8 cellular contexts compared by ENCODE assay signal in the genomic region with DNA sequence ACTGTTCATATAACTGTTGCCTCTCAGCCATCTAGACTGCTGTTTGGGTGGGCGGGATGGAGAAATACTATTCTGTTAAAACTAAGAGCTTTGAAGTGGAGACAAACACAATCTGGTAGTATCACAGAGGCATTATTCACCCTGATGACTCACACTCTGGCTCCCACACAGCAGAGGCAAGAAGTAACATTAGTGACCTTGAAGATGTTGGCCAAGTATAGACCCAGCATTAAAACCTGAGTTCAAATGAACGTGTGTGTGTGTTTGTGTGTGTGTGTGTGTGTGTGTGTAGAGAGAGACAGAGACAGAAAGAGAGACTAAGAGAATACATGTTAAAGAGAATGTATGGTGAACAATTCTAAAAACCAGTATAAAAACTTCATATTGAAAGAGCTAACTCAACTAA. TPM values are rescaled to one million over a fixed set of nuclear protein-coding genes. Genes with fewer than 3 reads are reported as not detected.
DNase-seq lines count a peak whose midpoint lies in the region; ATAC-seq and TF ChIP-seq lines count a peak whose summit lies in the region.

No MANE protein-coding gene starts in this region.

- peak overlapping the region; percentile 78 for H3K4me3 Mint-ChIP-seq in activated naive CD4-positive, alpha-beta T cell treated with anti-CD3 and anti-CD28 coated beads, Interleukin-2, amount 10 ng/mL, durations not matched to agents 7 days and 5 days
- H3K4me3 Mint-ChIP-seq in memory B cell = peak overlapping the region; percentile 12
- no peak overlapping the region for H3K4me3 Mint-ChIP-seq in WTC11

- no peaks in the 10 kb centered on the region for H3K36me3 ChIP-seq in uterus

- no peak for TF ChIP-seq CTCF in uterus (IDR thresholded peaks at IDR 0.05)
- no peak for TF ChIP-seq CTCF in WTC11 (IDR thresholded peaks at IDR 0.05)

- no peak overlapping the region for H3K4me3 ChIP-seq in uterus

- intact Hi-C loops in uterus (cut with DNase I; ENCODE audit: low total_unique reads) = no loop called here

- POLR2A ChIA-PET in WTC11 (lab: Charles Lee) = no interaction called here

- peaks cover 0 to 7% of the 10 kb centered on the region in 2 donors for H3K4me1 ChIP-seq in uterus

- no peaks in the 10 kb centered on the region for H3K9me3 ChIP-seq in uterus

- H3K36me3 Mint-ChIP-seq in activated naive CD4-positive, alpha-beta T cell treated with anti-CD3 and anti-CD28 coated beads, Interleukin-2, amount 10 ng/mL, durations not matched to agents 7 days and 5 days = peaks cover 11% of the 10 kb centered on the region
- H3K36me3 Mint-ChIP-seq in memory B cell = peaks cover 2% of the 10 kb centered on the region
- no peaks in the 10 kb centered on the region for H3K36me3 Mint-ChIP-seq in WTC11

- CTCF ChIA-PET in activated naive CD4-positive, alpha-beta T cell treated with anti-CD3 and anti-CD28 coated beads, Interleukin-2, amount 10 ng/mL, durations not matched to agents 7 days and 5 days (lab: Charles Lee) = interaction anchor here (1.1 to 3.7 kb wide), 4 partner anchors 22 to 596 kb away, joined by 4 to 22 read pairs (median 4); partner anchors contain the start of gene ACVR1
- CTCF ChIA-PET in WTC11 (lab: Charles Lee) = interaction anchor here (0.6 to 0.7 kb wide), 2 partner anchors 22 to 43 kb away, joined by 3 read pairs; no protein-coding TSS in a partner anchor

- no peaks in the 10 kb centered on the region for H3K9me3 Mint-ChIP-seq in activated naive CD4-positive, alpha-beta T cell treated with anti-CD3 and anti-CD28 coated beads, Interleukin-2, amount 10 ng/mL, durations not matched to agents 7 days and 5 days
- H3K9me3 Mint-ChIP-seq in memory B cell (peaks cover 2% of the 10 kb centered on the region), WTC11 (no peaks in the 10 kb centered on the region)

- DNase-seq in RKO (ENCODE audit: low spot score) = peak; percentile 72
- DNase-seq in activated naive CD4-positive, alpha-beta T cell treated with anti-CD3 and anti-CD28 coated beads, Interleukin-2, amount 10 ng/mL, durations not matched to agents 7 days and 5 days = peak; percentile 65
- no peak for DNase-seq in memory B cell (ENCODE audit: low spot score in 2 of 2)
- DNase-seq in uterus = peak; percentile 52 to 83
- no peak for DNase-seq in epidermal melanocyte (ENCODE audit: insufficient read length, low spot score)
- no peak for DNase-seq in WTC11 (ENCODE audit: low spot score)

- H3K4me1 Mint-ChIP-seq in activated naive CD4-positive, alpha-beta T cell treated with anti-CD3 and anti-CD28 coated beads, Interleukin-2, amount 10 ng/mL, durations not matched to agents 7 days and 5 days = peaks cover 86% of the 10 kb centered on the region
- H3K4me1 Mint-ChIP-seq in memory B cell = peaks cover 32% of the 10 kb centered on the region
- H3K4me1 Mint-ChIP-seq in WTC11 = peaks cover 40% of the 10 kb centered on the region

- ATAC-seq in GM18867 (IDR thresholded peaks at IDR 0.05; ENCODE audit: unreplicated experiment) (peak; percentile 34), memory B cell (ENCODE audit: low read depth) (no peak), GM19455 (IDR thresholded peaks at IDR 0.05; ENCODE audit: unreplicated experiment) (no peak), WTC11 (no peak)

- H3K27ac Mint-ChIP-seq in activated naive CD4-positive, alpha-beta T cell treated with anti-CD3 and anti-CD28 coated beads, Interleukin-2, amount 10 ng/mL, durations not matched to agents 7 days and 5 days = peak overlapping the region; percentile 100
- H3K27ac Mint-ChIP-seq in memory B cell (peak overlapping the region; percentile 94), WTC11 (no peak overlapping the region)

- no peaks in the 10 kb centered on the region for H3K27me3 Mint-ChIP-seq in activated naive CD4-positive, alpha-beta T cell treated with anti-CD3 and anti-CD28 coated beads, Interleukin-2, amount 10 ng/mL, durations not matched to agents 7 days and 5 days
- H3K27me3 Mint-ChIP-seq in memory B cell (no peaks in the 10 kb centered on the region), WTC11 (ENCODE audit: low read depth) (peaks cover 13% of the 10 kb centered on the region)

- TF ChIP-seq POLR2A in uterus (IDR thresholded peaks at IDR 0.05) = no peak

- H3K27ac ChIP-seq in uterus = peak overlapping the region; percentile 52 to 55

- no peaks in the 10 kb centered on the region for H3K27me3 ChIP-seq in uterus

TF ChIP-seq in WTC11, 78 proteins besides CTCF, POLR2A, EP300 and RAD21 (continues in another document):
- TF ChIP-seq ZBTB43 (CRISPR knock-in tag; IDR thresholded peaks at IDR 0.05) = no peak
- TF ChIP-seq, protein P1, sequence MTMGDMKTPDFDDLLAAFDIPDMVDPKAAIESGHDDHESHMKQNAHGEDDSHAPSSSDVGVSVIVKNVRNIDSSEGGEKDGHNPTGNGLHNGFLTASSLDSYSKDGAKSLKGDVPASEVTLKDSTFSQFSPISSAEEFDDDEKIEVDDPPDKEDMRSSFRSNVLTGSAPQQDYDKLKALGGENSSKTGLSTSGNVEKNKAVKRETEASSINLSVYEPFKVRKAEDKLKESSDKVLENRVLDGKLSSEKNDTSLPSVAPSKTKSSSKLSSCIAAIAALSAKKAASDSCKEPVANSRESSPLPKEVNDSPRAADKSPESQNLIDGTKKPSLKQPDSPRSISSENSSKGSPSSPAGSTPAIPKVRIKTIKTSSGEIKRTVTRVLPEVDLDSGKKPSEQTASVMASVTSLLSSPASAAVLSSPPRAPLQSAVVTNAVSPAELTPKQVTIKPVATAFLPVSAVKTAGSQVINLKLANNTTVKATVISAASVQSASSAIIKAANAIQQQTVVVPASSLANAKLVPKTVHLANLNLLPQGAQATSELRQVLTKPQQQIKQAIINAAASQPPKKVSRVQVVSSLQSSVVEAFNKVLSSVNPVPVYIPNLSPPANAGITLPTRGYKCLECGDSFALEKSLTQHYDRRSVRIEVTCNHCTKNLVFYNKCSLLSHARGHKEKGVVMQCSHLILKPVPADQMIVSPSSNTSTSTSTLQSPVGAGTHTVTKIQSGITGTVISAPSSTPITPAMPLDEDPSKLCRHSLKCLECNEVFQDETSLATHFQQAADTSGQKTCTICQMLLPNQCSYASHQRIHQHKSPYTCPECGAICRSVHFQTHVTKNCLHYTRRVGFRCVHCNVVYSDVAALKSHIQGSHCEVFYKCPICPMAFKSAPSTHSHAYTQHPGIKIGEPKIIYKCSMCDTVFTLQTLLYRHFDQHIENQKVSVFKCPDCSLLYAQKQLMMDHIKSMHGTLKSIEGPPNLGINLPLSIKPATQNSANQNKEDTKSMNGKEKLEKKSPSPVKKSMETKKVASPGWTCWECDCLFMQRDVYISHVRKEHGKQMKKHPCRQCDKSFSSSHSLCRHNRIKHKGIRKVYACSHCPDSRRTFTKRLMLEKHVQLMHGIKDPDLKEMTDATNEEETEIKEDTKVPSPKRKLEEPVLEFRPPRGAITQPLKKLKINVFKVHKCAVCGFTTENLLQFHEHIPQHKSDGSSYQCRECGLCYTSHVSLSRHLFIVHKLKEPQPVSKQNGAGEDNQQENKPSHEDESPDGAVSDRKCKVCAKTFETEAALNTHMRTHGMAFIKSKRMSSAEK (CRISPR knock-in tag; IDR thresholded peaks at IDR 0.05; ENCODE audit: borderline replicate concordance) = no peak
- TF ChIP-seq, protein P2, sequence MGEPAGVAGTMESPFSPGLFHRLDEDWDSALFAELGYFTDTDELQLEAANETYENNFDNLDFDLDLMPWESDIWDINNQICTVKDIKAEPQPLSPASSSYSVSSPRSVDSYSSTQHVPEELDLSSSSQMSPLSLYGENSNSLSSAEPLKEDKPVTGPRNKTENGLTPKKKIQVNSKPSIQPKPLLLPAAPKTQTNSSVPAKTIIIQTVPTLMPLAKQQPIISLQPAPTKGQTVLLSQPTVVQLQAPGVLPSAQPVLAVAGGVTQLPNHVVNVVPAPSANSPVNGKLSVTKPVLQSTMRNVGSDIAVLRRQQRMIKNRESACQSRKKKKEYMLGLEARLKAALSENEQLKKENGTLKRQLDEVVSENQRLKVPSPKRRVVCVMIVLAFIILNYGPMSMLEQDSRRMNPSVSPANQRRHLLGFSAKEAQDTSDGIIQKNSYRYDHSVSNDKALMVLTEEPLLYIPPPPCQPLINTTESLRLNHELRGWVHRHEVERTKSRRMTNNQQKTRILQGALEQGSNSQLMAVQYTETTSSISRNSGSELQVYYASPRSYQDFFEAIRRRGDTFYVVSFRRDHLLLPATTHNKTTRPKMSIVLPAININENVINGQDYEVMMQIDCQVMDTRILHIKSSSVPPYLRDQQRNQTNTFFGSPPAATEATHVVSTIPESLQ (CRISPR knock-in tag; IDR thresholded peaks at IDR 0.05) = no peak
- TF ChIP-seq E2F4 (CRISPR knock-in tag; IDR thresholded peaks at IDR 0.05; ENCODE audit: borderline replicate concordance, low read depth) = no peak
- TF ChIP-seq ZNF219 (CRISPR knock-in tag; IDR thresholded peaks at IDR 0.05; ENCODE audit: borderline replicate concordance) = no peak

RNA-seq across cellular contexts. Expression of gene ACVR1, which starts 22.5 kb away (rescaled TPM):
- 100 to 1,000 TPM in 1 of 4 donors, 10 to 100 TPM in 3; 30.3 to 398 (median 46.7) TPM for total RNA-seq in uterus
- 16.8 to 20.2 TPM (median 19.2 TPM) in 3 replicates for total RNA-seq in WTC11 (2021)

Comparison
In these comparisons a context has a peak if more than half of its experiments do, and no peak if none do; other contexts are left out.
1. DNase-seq: peak in RKO (single experiment), activated naive CD4-positive, alpha-beta T cell treated with anti-CD3 and anti-CD28 coated beads, Interleukin-2, amount 10 ng/mL, durations not matched to agents 7 days and 5 days (single experiment) and uterus (2 of 2); none in memory B cell (0 of 2), epidermal melanocyte (single experiment) and WTC11 (single experiment).